1 cellular context compared by ENCODE assay signal in the genomic region with DNA sequence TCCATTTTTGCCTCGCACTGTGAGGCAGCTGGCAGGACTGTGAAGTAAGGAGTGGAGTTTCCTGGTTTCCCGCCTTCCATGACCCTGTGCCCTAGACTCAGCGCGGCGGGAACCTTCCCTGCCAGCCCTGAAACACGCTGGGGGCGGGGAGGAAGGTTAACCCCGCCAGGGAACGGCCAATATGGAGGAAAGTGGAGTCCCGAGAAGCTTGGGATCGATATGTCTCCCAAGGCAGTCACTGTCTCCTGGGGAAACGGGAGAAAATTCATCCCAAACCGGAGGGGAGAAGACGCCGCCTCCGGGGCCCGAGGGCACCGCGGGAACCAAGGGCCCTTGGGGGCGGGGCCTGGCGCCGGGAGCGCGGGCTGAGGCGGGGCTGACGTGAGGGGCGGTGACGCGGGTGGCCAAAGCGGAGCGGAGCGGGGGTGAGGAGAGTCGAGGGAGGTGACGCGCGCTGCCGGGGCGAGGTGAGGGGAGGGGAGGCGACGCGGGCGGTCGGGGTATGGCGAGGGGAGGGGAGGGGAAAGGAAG.
TF ChIP-seq lines count a peak whose summit lies in the region.

Gene HMCES, plus strand, starts transcription at position 432 of the 531 bp plus-strand sequence. CDS start 863 bp downstream, outside the sequence.

TF ChIP-seq in K562, 482 proteins besides CTCF, POLR2A, EP300 and RAD21 (continued from another document and continues in another):
- TF ChIP-seq PHF20 (IDR thresholded peaks at IDR 0.05; ENCODE audit: partially characterized antibody) (no peak), SLC30A9 (CRISPR knock-in tag; IDR thresholded peaks at IDR 0.05) (no peak), EZH2 (IDR thresholded peaks at IDR 0.05; ENCODE audit: borderline replicate concordance, low read depth, low read length) (no peak), TEAD1 (CRISPR knock-in tag; IDR thresholded peaks at IDR 0.05) (no peak), ZNF830 (CRISPR knock-in tag; IDR thresholded peaks at IDR 0.05) (no peak), KDM4B (IDR thresholded peaks at IDR 0.05; ENCODE audit: borderline replicate concordance in 2 of 2, low read depth in 1 of 2) (peak in 1 of 2 experiments; percentile 25; a peak in 1 of 4 replicates), NELFE (IDR thresholded peaks at IDR 0.05; ENCODE audit: insufficient read depth, insufficient read length) (no peak), HMG20A (CRISPR knock-in tag; conservative IDR thresholded peaks at IDR 0.05) (no peak), SMAD2 (IDR thresholded peaks at IDR 0.05; ENCODE audit: low read depth, low read length) (no peak), NBN (IDR thresholded peaks at IDR 0.05; ENCODE audit: low read depth) (no peak), TSC22D4 (tag; IDR thresholded peaks at IDR 0.05) (no peak), SMARCB1 (IDR thresholded peaks at IDR 0.05; ENCODE audit: insufficient read length, low read depth) (no peak), CHD4 (IDR thresholded peaks at IDR 0.05; ENCODE audit: insufficient read depth, insufficient replicate concordance, low read depth, low read length, poor library complexity, severe bottlenecking) (no peak), NR3C1 (CRISPR knock-in tag; IDR thresholded peaks at IDR 0.05) (no peak), PTBP1 (IDR thresholded peaks at IDR 0.05; ENCODE audit: low read depth, low read length) (no peak), THAP12 (CRISPR knock-in tag; IDR thresholded peaks at IDR 0.05) (no peak), FOS (IDR thresholded peaks at IDR 0.05; ENCODE audit: extremely low read depth, insufficient read length) (no peak), ETV6 (IDR thresholded peaks at IDR 0.05; ENCODE audit: borderline replicate concordance in 1 of 2, low read depth in 2 of 2, low read length in 1 of 2) (no peak), ETV6 (CRISPR knock-in tag; IDR thresholded peaks at IDR 0.05; ENCODE audit: borderline replicate concordance) (no peak), ZNF695 (CRISPR knock-in tag; IDR thresholded peaks at IDR 0.05) (no peak), CHCHD3 (CRISPR knock-in tag; IDR thresholded peaks at IDR 0.05) (no peak), ZNF76 (CRISPR knock-in tag; IDR thresholded peaks at IDR 0.05; ENCODE audit: borderline replicate concordance) (no peak), ZNF408 (CRISPR knock-in tag; IDR thresholded peaks at IDR 0.05; ENCODE audit: low read depth) (no peak), NCOA6 (IDR thresholded peaks at IDR 0.05) (no peak), ZFPM2 (CRISPR knock-in tag; IDR thresholded peaks at IDR 0.05) (no peak), ZBTB8A (IDR thresholded peaks at IDR 0.05; ENCODE audit: partially characterized antibody) (no peak), MBD1 (CRISPR knock-in tag; IDR thresholded peaks at IDR 0.05) (no peak), MECOM (CRISPR knock-in tag; IDR thresholded peaks at IDR 0.05) (no peak), MAZ (CRISPR knock-in tag; conservative IDR thresholded peaks at IDR 0.05 in 1 of 2, IDR thresholded peaks at IDR 0.05 in 1 of 2) (peak in 1 of 2 experiments; percentile 47; a peak in 1 of 4 replicates), GABPA (tag; conservative IDR thresholded peaks at IDR 0.05; ENCODE audit: low read depth) (peak; percentile 11; the same call in 1 of the 2 replicates), XRCC3 (IDR thresholded peaks at IDR 0.05) (no peak), ZNF589 (CRISPR knock-in tag; IDR thresholded peaks at IDR 0.05; ENCODE audit: low read depth) (no peak), SP1 (CRISPR knock-in tag; IDR thresholded peaks at IDR 0.05) (peak; percentile 54; the same call in 1 of the 2 replicates), ZNF561 (CRISPR knock-in tag; conservative IDR thresholded peaks at IDR 0.05) (no peak), CCNT2 (IDR thresholded peaks at IDR 0.05; ENCODE audit: borderline replicate concordance, extremely low read depth, insufficient read length, low read depth, low read length) (peak; percentile 79), GABPB1 (CRISPR knock-in tag; IDR thresholded peaks at IDR 0.05) (no peak), PHB (CRISPR knock-in tag; IDR thresholded peaks at IDR 0.05) (no peak), YBX1 (IDR thresholded peaks at IDR 0.05) (no peak), IRF9 (tag; IDR thresholded peaks at IDR 0.05) (no peak), NFIC (IDR thresholded peaks at IDR 0.05) (0 out of 2 replicates have a peak, but pooled peaks have one; percentile 11), L3MBTL2 (IDR thresholded peaks at IDR 0.05) (0 out of 2 replicates have a peak, but pooled peaks have one; percentile 34), TARDBP (IDR thresholded peaks at IDR 0.05) (no peak), ATF1 (CRISPR knock-in tag; IDR thresholded peaks at IDR 0.05) (0 out of 2 replicates have a peak, but pooled peaks have one; percentile 26), ATF1 (tag; IDR thresholded peaks at IDR 0.05) (peak; percentile 73), ZNF518B (CRISPR knock-in tag; IDR thresholded peaks at IDR 0.05) (no peak), FOXK2 (conservative IDR thresholded peaks at IDR 0.05 in 1 of 2, IDR thresholded peaks at IDR 0.05 in 1 of 2; ENCODE audit: low read depth in 2 of 2) (no peak), ZNF740 (CRISPR knock-in tag; IDR thresholded peaks at IDR 0.05) (0 out of 2 replicates have a peak, but pooled peaks have one; percentile 17), ZNF740 (tag; IDR thresholded peaks at IDR 0.05) (no peak), IFI16 (CRISPR knock-in tag; IDR thresholded peaks at IDR 0.05) (no peak), RHOXF2B (CRISPR knock-in tag; conservative IDR thresholded peaks at IDR 0.05) (no peak)
- TF ChIP-seq, protein P1, sequence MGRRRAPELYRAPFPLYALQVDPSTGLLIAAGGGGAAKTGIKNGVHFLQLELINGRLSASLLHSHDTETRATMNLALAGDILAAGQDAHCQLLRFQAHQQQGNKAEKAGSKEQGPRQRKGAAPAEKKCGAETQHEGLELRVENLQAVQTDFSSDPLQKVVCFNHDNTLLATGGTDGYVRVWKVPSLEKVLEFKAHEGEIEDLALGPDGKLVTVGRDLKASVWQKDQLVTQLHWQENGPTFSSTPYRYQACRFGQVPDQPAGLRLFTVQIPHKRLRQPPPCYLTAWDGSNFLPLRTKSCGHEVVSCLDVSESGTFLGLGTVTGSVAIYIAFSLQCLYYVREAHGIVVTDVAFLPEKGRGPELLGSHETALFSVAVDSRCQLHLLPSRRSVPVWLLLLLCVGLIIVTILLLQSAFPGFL (CRISPR knock-in tag; IDR thresholded peaks at IDR 0.05), result no peak
- TF ChIP-seq, protein P2, sequence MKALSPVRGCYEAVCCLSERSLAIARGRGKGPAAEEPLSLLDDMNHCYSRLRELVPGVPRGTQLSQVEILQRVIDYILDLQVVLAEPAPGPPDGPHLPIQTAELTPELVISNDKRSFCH (CRISPR knock-in tag; IDR thresholded peaks at IDR 0.05), result no peak
- TF ChIP-seq, protein P2 (tag; IDR thresholded peaks at IDR 0.05), result no peak
- TF ChIP-seq, protein P3, sequence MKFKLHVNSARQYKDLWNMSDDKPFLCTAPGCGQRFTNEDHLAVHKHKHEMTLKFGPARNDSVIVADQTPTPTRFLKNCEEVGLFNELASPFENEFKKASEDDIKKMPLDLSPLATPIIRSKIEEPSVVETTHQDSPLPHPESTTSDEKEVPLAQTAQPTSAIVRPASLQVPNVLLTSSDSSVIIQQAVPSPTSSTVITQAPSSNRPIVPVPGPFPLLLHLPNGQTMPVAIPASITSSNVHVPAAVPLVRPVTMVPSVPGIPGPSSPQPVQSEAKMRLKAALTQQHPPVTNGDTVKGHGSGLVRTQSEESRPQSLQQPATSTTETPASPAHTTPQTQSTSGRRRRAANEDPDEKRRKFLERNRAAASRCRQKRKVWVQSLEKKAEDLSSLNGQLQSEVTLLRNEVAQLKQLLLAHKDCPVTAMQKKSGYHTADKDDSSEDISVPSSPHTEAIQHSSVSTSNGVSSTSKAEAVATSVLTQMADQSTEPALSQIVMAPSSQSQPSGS (CRISPR knock-in tag; IDR thresholded peaks at IDR 0.05), result no peak
- TF ChIP-seq, protein P4, sequence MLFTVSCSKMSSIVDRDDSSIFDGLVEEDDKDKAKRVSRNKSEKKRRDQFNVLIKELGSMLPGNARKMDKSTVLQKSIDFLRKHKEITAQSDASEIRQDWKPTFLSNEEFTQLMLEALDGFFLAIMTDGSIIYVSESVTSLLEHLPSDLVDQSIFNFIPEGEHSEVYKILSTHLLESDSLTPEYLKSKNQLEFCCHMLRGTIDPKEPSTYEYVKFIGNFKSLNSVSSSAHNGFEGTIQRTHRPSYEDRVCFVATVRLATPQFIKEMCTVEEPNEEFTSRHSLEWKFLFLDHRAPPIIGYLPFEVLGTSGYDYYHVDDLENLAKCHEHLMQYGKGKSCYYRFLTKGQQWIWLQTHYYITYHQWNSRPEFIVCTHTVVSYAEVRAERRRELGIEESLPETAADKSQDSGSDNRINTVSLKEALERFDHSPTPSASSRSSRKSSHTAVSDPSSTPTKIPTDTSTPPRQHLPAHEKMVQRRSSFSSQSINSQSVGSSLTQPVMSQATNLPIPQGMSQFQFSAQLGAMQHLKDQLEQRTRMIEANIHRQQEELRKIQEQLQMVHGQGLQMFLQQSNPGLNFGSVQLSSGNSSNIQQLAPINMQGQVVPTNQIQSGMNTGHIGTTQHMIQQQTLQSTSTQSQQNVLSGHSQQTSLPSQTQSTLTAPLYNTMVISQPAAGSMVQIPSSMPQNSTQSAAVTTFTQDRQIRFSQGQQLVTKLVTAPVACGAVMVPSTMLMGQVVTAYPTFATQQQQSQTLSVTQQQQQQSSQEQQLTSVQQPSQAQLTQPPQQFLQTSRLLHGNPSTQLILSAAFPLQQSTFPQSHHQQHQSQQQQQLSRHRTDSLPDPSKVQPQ (CRISPR knock-in tag; IDR thresholded peaks at IDR 0.05; ENCODE audit: borderline replicate concordance), result no peak
